ENCODE assay signal across 8 cellular contexts in the genomic region with DNA sequence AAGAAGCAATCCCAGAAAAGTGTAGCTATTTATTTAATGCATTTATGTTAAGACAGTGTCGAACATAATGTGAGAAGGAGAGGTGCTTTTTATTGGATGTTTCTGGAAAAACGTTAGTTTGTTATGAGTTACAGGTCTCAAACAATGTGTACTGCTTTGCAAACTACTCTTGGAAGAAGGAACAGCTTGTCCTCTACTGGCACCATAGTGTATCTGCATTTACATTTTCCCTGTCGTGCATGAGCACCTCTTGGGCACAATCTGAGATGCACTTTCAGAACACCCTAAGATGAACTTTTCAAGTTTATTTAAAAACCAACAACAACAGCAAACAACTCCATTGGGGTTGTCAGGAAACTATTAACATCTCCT. TPM values are rescaled to one million over a fixed set of nuclear protein-coding genes. Genes with fewer than 3 reads are reported as not detected.
A peak's percentile ranks its signal among the peaks of the same experiment; 100 is the strongest.
DNase-seq lines count a peak whose midpoint lies in the region; ATAC-seq and TF ChIP-seq lines count a peak whose summit lies in the region.

No MANE protein-coding gene starts in this region.

- ATAC-seq in esophagus mucosa (peak; percentile 71), GM21529 (IDR thresholded peaks at IDR 0.05; ENCODE audit: unreplicated experiment) (no peak), GM18909 (IDR thresholded peaks at IDR 0.05; ENCODE audit: poor library complexity, unreplicated experiment) (no peak), HG02938 (IDR thresholded peaks at IDR 0.05; ENCODE audit: unreplicated experiment) (no peak)

- TF ChIP-seq CTCF in GM12874 (IDR thresholded peaks at IDR 0.05; ENCODE audit: insufficient read depth, low read depth, low read length) (peak; percentile 50), retinal pigment epithelial cell (conservative IDR thresholded peaks at IDR 0.05; ENCODE audit: low read depth, low read length) (peak; percentile 68)

- DNase-seq in NCI-H2196 treated with DMSO at 0.1 percent for 48 hours (lab: John Stamatoyannopoulos, UW; ENCODE audit: unreplicated experiment) (peak; percentile 8), retinal pigment epithelial cell (ENCODE audit: low read depth) (no peak)
- no peak for DNase-seq in central memory CD4-positive, alpha-beta T cell

- no peak overlapping the region for H3K4me3 ChIP-seq in retinal pigment epithelial cell (ENCODE audit: low read length)

RNA-seq across cellular contexts. Expression of a gene that starts 22.8 kb away (rescaled TPM):
- 19.0 TPM for total RNA-seq in esophagus mucosa

RNA-seq across cellular contexts. Expression of a gene that starts 35.5 kb away (rescaled TPM):
- 11.8 TPM for total RNA-seq in esophagus mucosa
